In the genomic region with DNA sequence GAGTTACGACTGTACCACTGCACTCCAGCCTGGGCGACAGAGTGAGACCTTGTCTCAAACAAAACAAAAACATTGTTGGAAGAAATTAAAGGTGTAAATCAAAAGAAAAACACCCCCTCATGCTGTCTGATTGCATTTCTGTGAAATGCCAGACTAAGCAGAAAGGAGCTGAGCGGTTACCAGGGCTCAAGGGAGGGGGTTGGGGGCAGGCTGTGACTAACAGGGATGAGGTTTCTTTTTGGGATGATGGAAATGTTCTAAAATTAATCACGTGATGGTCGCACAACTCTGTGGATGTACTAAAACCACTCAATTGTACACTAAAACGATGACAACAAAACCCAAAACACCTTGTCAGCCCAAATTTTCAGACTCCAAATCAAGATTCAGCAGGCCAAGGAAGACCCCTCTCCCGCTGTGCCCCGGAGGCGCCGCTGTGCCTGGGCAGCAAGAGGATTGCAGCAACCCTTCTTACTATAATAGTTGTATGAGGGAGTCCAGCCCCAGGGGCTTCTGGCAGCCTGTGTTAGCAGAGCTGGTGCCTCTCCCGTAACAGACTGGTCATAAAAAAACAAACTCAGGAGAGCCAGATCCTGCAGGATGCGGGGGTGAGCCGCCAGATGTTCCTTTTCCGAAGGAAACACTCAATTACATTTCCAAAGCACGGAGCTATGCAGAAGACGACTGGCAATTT, we compare ENCODE assay signal across 10 cellular contexts. TPM values are rescaled to one million over a fixed set of nuclear protein-coding genes. Genes with fewer than 3 reads are reported as not detected.
DNase-seq lines count a peak whose midpoint lies in the region; ATAC-seq, FAIRE-seq and TF ChIP-seq lines count a peak whose summit lies in the region.
"Had no signal": no experiment of that assay in that cellular context is flagged by ENCODE, and none has a peak within 500 bp of the region (broad histone marks: within the 10 kb centered on the region; RNA-seq: fewer than 3 reads in every experiment).

No MANE protein-coding gene starts in this region.

- H3K4me3 Mint-ChIP-seq in activated naive CD8-positive, alpha-beta T cell treated with anti-CD3 and anti-CD28 coated beads for 36 hours, result no peak overlapping the region
- H3K4me3 Mint-ChIP-seq in activated naive CD8-positive, alpha-beta T cell treated with anti-CD3 and anti-CD28 coated beads, Interleukin-2, amount 50 U/mL, for 24 hours, result no peak overlapping the region
- H3K4me3 Mint-ChIP-seq in mesothelial cell of epicardium, result no peak overlapping the region

- peaks cover 30% of the 10 kb centered on the region for H3K4me1 ChIP-seq in endothelial cell of umbilical vein (ENCODE audit: control insufficient read depth, extremely low read depth, insufficient read depth, low read length)
- H3K4me1 ChIP-seq in upper lobe of right lung, result peaks cover 30% of the 10 kb centered on the region
- H3K4me1 ChIP-seq: parathyroid adenoma had no signal

- H3K9me1 ChIP-seq in endothelial cell of umbilical vein (replicated peaks; ENCODE audit: control insufficient read depth, extremely low read depth, insufficient read depth, low read length), result no peaks in the 10 kb centered on the region

- no peaks in the 10 kb centered on the region for H3K9me3 ChIP-seq in endothelial cell of umbilical vein (replicated peaks; ENCODE audit: control insufficient read depth, insufficient read depth, low read length)
- no peaks in the 10 kb centered on the region for H3K9me3 ChIP-seq in upper lobe of right lung

- dilution Hi-C loops in endothelial cell of umbilical vein (cut with MboI; ENCODE audit: extremely low pct_ligation_motif_present, low sequenced_read_pairs), result no loop called here

- TF ChIP-seq POLR2A in endothelial cell of umbilical vein (IDR thresholded peaks at IDR 0.05; ENCODE audit: low read depth, low read length), result no peak

- DNase-seq in activated naive CD8-positive, alpha-beta T cell treated with anti-CD3 and anti-CD28 coated beads for 36 hours, result no peak
- no peak for DNase-seq in activated naive CD8-positive, alpha-beta T cell treated with anti-CD3 and anti-CD28 coated beads, Interleukin-2, amount 50 U/mL, for 24 hours
- DNase-seq in endothelial cell of umbilical vein (ENCODE audit: low read depth, low spot score) (peak; percentile 81), mesothelial cell of epicardium (ENCODE audit: low spot score in 2 of 2, unreplicated experiment in 2 of 2) (no peak), upper lobe of right lung (no peak), NOMO-1 (lab: John Stamatoyannopoulos, UW; ENCODE audit: unreplicated experiment in 2 of 2) (no peak), kidney tubule cell (ENCODE audit: low spot score) (no peak), G401 (ENCODE audit: low spot score) (no peak)

- H3K4me3 ChIP-seq in endothelial cell of umbilical vein (replicated peaks in 1 of 3; ENCODE audit: insufficient read depth in 1 of 3, low read depth in 1 of 3, low read length in 3 of 3) (no peak overlapping the region), upper lobe of right lung (no peak overlapping the region)

- H3K36me3 ChIP-seq in endothelial cell of umbilical vein (ENCODE audit: control insufficient read depth in 2 of 2, extremely low read depth in 1 of 2, insufficient read depth in 2 of 2, low read length in 2 of 2), result peaks cover 7 to 16% of the 10 kb centered on the region in 2 experiments
- peaks cover 38% of the 10 kb centered on the region for H3K36me3 ChIP-seq in upper lobe of right lung

- CTCF ChIA-PET in endothelial cell of umbilical vein (lab: Charles Lee), result interaction anchor here (0.6 to 3.4 kb wide), 12 partner anchors 17 to 153 kb away, joined by 3 to 28 read pairs (median 4); partner anchors contain the start of gene NRTN

- H3K27me3 Mint-ChIP-seq in activated naive CD8-positive, alpha-beta T cell treated with anti-CD3 and anti-CD28 coated beads for 36 hours, result no peaks in the 10 kb centered on the region
- H3K27me3 Mint-ChIP-seq in activated naive CD8-positive, alpha-beta T cell treated with anti-CD3 and anti-CD28 coated beads, Interleukin-2, amount 50 U/mL, for 24 hours, result no peaks in the 10 kb centered on the region
- H3K27me3 Mint-ChIP-seq in mesothelial cell of epicardium (ENCODE audit: low read depth), result no peaks in the 10 kb centered on the region

- no peaks in the 10 kb centered on the region for H3K9me3 Mint-ChIP-seq in activated naive CD8-positive, alpha-beta T cell treated with anti-CD3 and anti-CD28 coated beads for 36 hours
- H3K9me3 Mint-ChIP-seq in activated naive CD8-positive, alpha-beta T cell treated with anti-CD3 and anti-CD28 coated beads, Interleukin-2, amount 50 U/mL, for 24 hours, result no peaks in the 10 kb centered on the region
- H3K9me3 Mint-ChIP-seq in mesothelial cell of epicardium, result no peaks in the 10 kb centered on the region

- H4K20me1 ChIP-seq in endothelial cell of umbilical vein (replicated peaks; ENCODE audit: control insufficient read depth, extremely low read depth, insufficient read depth, low read length), result no peaks in the 10 kb centered on the region

- in situ Hi-C loops in G401 (cut with HindIII; ENCODE audit: low sequenced_read_pairs), result loop anchor here (10.0 kb wide), 1 partner anchor 130 kb away; the partner anchor contains the start of gene NRTN

- POLR2A ChIA-PET in endothelial cell of umbilical vein (lab: Charles Lee), result interaction anchor here (1.0 kb wide), 1 partner anchor 31 kb away, joined by 3 read pairs; the partner anchor contains the start of gene NDUFA11

- no peak overlapping the region for H2AFZ ChIP-seq in endothelial cell of umbilical vein (ENCODE audit: low read depth, low read length)
- H2AFZ ChIP-seq: parathyroid adenoma had no signal

- no peaks in the 10 kb centered on the region for H3K27me3 ChIP-seq in endothelial cell of umbilical vein (ENCODE audit: control insufficient read depth in 2 of 2, insufficient read depth in 2 of 2, low read length in 2 of 2)
- H3K27me3 ChIP-seq in upper lobe of right lung, result no peaks in the 10 kb centered on the region

- H3K36me3 Mint-ChIP-seq in activated naive CD8-positive, alpha-beta T cell treated with anti-CD3 and anti-CD28 coated beads for 36 hours, result peaks cover 11% of the 10 kb centered on the region
- peaks cover 25% of the 10 kb centered on the region for H3K36me3 Mint-ChIP-seq in activated naive CD8-positive, alpha-beta T cell treated with anti-CD3 and anti-CD28 coated beads, Interleukin-2, amount 50 U/mL, for 24 hours (ENCODE audit: low read depth)
- peaks cover 18% of the 10 kb centered on the region for H3K36me3 Mint-ChIP-seq in mesothelial cell of epicardium

- H3K9ac ChIP-seq in endothelial cell of umbilical vein (replicated peaks; ENCODE audit: extremely low read depth, insufficient read depth, low read length), result no peak overlapping the region
- H3K9ac ChIP-seq: parathyroid adenoma had no signal

- H3K79me2 ChIP-seq in endothelial cell of umbilical vein (ENCODE audit: control insufficient read depth, insufficient read depth, low read length), result no peaks in the 10 kb centered on the region

- peak overlapping the region; percentile 58 for H3K27ac Mint-ChIP-seq in activated naive CD8-positive, alpha-beta T cell treated with anti-CD3 and anti-CD28 coated beads for 36 hours
- H3K27ac Mint-ChIP-seq in activated naive CD8-positive, alpha-beta T cell treated with anti-CD3 and anti-CD28 coated beads, Interleukin-2, amount 50 U/mL, for 24 hours, result no peak overlapping the region
- peak overlapping the region; percentile 87 for H3K27ac Mint-ChIP-seq in mesothelial cell of epicardium

- TF ChIP-seq CTCF in endothelial cell of umbilical vein (IDR thresholded peaks at IDR 0.05; ENCODE audit: extremely low read depth in 1 of 2, insufficient read depth in 1 of 2, low read depth in 1 of 2, low read length in 2 of 2) (no peak), mesothelial cell of epicardium (IDR thresholded peaks at IDR 0.05; ENCODE audit: unreplicated experiment) (no peak), upper lobe of right lung (IDR thresholded peaks at IDR 0.05) (no peak)

- peak overlapping the region; percentile 14 for H3K4me2 ChIP-seq in endothelial cell of umbilical vein (ENCODE audit: insufficient read depth, low read length)

- FAIRE-seq in endothelial cell of umbilical vein (lab: Jason Lieb, UNC), result peak; percentile 70

- intact Hi-C loops in endothelial cell of umbilical vein (cut with micrococcal nuclease), result no loop called here
- intact Hi-C loops in upper lobe of right lung (cut with DNase I), result no loop called here

- no peak for ATAC-seq in activated naive CD8-positive, alpha-beta T cell treated with anti-CD3 and anti-CD28 coated beads, Interleukin-2, amount 50 U/mL, for 24 hours
- no peak for ATAC-seq in upper lobe of right lung

- H3K4me1 Mint-ChIP-seq in activated naive CD8-positive, alpha-beta T cell treated with anti-CD3 and anti-CD28 coated beads for 36 hours, result no peaks in the 10 kb centered on the region
- no peaks in the 10 kb centered on the region for H3K4me1 Mint-ChIP-seq in activated naive CD8-positive, alpha-beta T cell treated with anti-CD3 and anti-CD28 coated beads, Interleukin-2, amount 50 U/mL, for 24 hours
- peaks cover 15% of the 10 kb centered on the region for H3K4me1 Mint-ChIP-seq in mesothelial cell of epicardium

- no TSS peak for BruUV-seq in endothelial cell of umbilical vein (replicated peaks; lab: Mats Ljungman, UMichigan)

- H3K27ac ChIP-seq in endothelial cell of umbilical vein (ENCODE audit: insufficient read depth, low read depth, low read length) (peak overlapping the region; percentile 42), upper lobe of right lung (peak overlapping the region; percentile 45)
- H3K27ac ChIP-seq: parathyroid adenoma, RWPE1 had no signal

RNA-seq across cellular contexts. Expression of gene CAPS, which starts 20.9 kb away (rescaled TPM):
- 1 to 10 TPM; 1.9 to 2.6 TPM for total RNA-seq in activated naive CD8-positive, alpha-beta T cell treated with anti-CD3 and anti-CD28 coated beads for 36 hours
- total RNA-seq in endothelial cell of umbilical vein (6.1 and 6.9 TPM in 2 replicates), mesothelial cell of epicardium (16.2 to 17.2 TPM (median 16.7 TPM) in 3 replicates), upper lobe of right lung (12.5 TPM)
- 8.9 and 11.3 TPM in 2 replicates for polyA plus RNA-seq in endothelial cell of umbilical vein
- 1.5 and 3.3 TPM in 2 replicates for polyA plus RNA-seq in endothelial cell of umbilical vein (2011; cell fraction: cytosol; rRNA removed)
- polyA plus RNA-seq in endothelial cell of umbilical vein (2011; cell fraction: nucleus; rRNA removed), result 26.1 and 29.4 TPM in 2 replicates
- polyA plus RNA-seq in endothelial cell of umbilical vein (2012), result 2.4 and 4.4 TPM in 2 replicates
- 1.8 and 2.1 TPM in 2 replicates for polyA minus RNA-seq in endothelial cell of umbilical vein
- not detected for polyA minus RNA-seq in endothelial cell of umbilical vein (2011; cell fraction: cytosol; rRNA and poly(A)+ RNA removed)
- 3.8 and 5.6 TPM in 2 replicates for polyA minus RNA-seq in endothelial cell of umbilical vein (2011; cell fraction: nucleus; rRNA and poly(A)+ RNA removed)
- total RNA-seq in G401 (2014; rRNA removed; shearing (Covaris generic)), result 0.31 and 5.8 TPM in 2 replicates

RNA-seq across cellular contexts. Expression of gene VMAC, which starts 30.3 kb away (rescaled TPM):
- total RNA-seq in activated naive CD8-positive, alpha-beta T cell treated with anti-CD3 and anti-CD28 coated beads for 36 hours, result 1 to 10 TPM; 1.4 to 1.9 TPM
- total RNA-seq in endothelial cell of umbilical vein (4.4 and 4.7 TPM in 2 replicates), mesothelial cell of epicardium (11.0 to 12.3 TPM (median 11.0 TPM) in 3 replicates), upper lobe of right lung (6.8 TPM)
- 6.9 and 8.9 TPM in 2 replicates for polyA plus RNA-seq in endothelial cell of umbilical vein
- 2.1 and 3.2 TPM in 2 replicates for polyA plus RNA-seq in endothelial cell of umbilical vein (2011; cell fraction: cytosol; rRNA removed)
- 21.6 TPM in 2 replicates for polyA plus RNA-seq in endothelial cell of umbilical vein (2011; cell fraction: nucleus; rRNA removed)
- 2.1 and 2.6 TPM in 2 replicates for polyA plus RNA-seq in endothelial cell of umbilical vein (2012)
- polyA minus RNA-seq in endothelial cell of umbilical vein, result 1.9 and 3.9 TPM in 2 replicates
- polyA minus RNA-seq in endothelial cell of umbilical vein (2011; cell fraction: cytosol; rRNA and poly(A)+ RNA removed), result 0.72 TPM
- polyA minus RNA-seq in endothelial cell of umbilical vein (2011; cell fraction: nucleus; rRNA and poly(A)+ RNA removed), result 4.0 and 4.6 TPM in 2 replicates
- 2.2 and 2.6 TPM in 2 replicates for total RNA-seq in G401 (2014; rRNA removed; shearing (Covaris generic))

RNA-seq across cellular contexts. Expression of gene NDUFA11, which starts 31.3 kb away (rescaled TPM):
- total RNA-seq in activated naive CD8-positive, alpha-beta T cell treated with anti-CD3 and anti-CD28 coated beads for 36 hours, result 100 to 1,000 TPM; 244 to 255 TPM
- total RNA-seq in endothelial cell of umbilical vein, result 281 and 283 TPM in 2 replicates
- 876 and 1,690 TPM in 2 replicates for polyA plus RNA-seq in endothelial cell of umbilical vein
- polyA plus RNA-seq in endothelial cell of umbilical vein (2011; cell fraction: cytosol; rRNA removed), result 491 and 683 TPM in 2 replicates
- polyA plus RNA-seq in endothelial cell of umbilical vein (2011; cell fraction: nucleus; rRNA removed), result 195 and 273 TPM in 2 replicates
- polyA plus RNA-seq in endothelial cell of umbilical vein (2012), result 256 and 303 TPM in 2 replicates
- polyA minus RNA-seq in endothelial cell of umbilical vein, result 50.8 and 68.0 TPM in 2 replicates
- 39.5 TPM for polyA minus RNA-seq in endothelial cell of umbilical vein (2011; cell fraction: cytosol; rRNA and poly(A)+ RNA removed)
- polyA minus RNA-seq in endothelial cell of umbilical vein (2011; cell fraction: nucleus; rRNA and poly(A)+ RNA removed), result 16.4 and 23.1 TPM in 2 replicates
- 229 to 235 TPM (median 233 TPM) in 3 replicates for total RNA-seq in mesothelial cell of epicardium
- 134 TPM for total RNA-seq in upper lobe of right lung
- 430 and 662 TPM in 2 replicates for total RNA-seq in G401 (2014; rRNA removed; shearing (Covaris generic))

RNA-seq across cellular contexts. Expression of gene RANBP3, which starts 43.0 kb away (rescaled TPM):
- 100 to 1,000 TPM in 1 of 2 experiments, 10 to 100 TPM in 1; 94.0 to 109 TPM for total RNA-seq in activated naive CD8-positive, alpha-beta T cell treated with anti-CD3 and anti-CD28 coated beads for 36 hours
- total RNA-seq in endothelial cell of umbilical vein, result 72.3 and 87.8 TPM in 2 replicates
- 85.3 and 102 TPM in 2 replicates for polyA plus RNA-seq in endothelial cell of umbilical vein
- polyA plus RNA-seq in endothelial cell of umbilical vein (2011; cell fraction: cytosol; rRNA removed), result 54.0 and 75.8 TPM in 2 replicates
- polyA plus RNA-seq in endothelial cell of umbilical vein (2011; cell fraction: nucleus; rRNA removed), result 90.5 and 108 TPM in 2 replicates
- 49.6 and 51.8 TPM in 2 replicates for polyA plus RNA-seq in endothelial cell of umbilical vein (2012)
- 57.1 and 60.4 TPM in 2 replicates for polyA minus RNA-seq in endothelial cell of umbilical vein
- polyA minus RNA-seq in endothelial cell of umbilical vein (2011; cell fraction: cytosol; rRNA and poly(A)+ RNA removed), result 35.1 TPM
- polyA minus RNA-seq in endothelial cell of umbilical vein (2011; cell fraction: nucleus; rRNA and poly(A)+ RNA removed), result 35.5 and 40.5 TPM in 2 replicates
- total RNA-seq in mesothelial cell of epicardium, result 83.3 to 89.8 TPM (median 87.2 TPM) in 3 replicates
- total RNA-seq in upper lobe of right lung, result 65.5 TPM
- 55.2 and 71.9 TPM in 2 replicates for total RNA-seq in G401 (2014; rRNA removed; shearing (Covaris generic))
